Comparison of ENCODE assay signal across 14 cellular contexts in genomic region chr6:127582777-127583462, GRCh38. TPM values are rescaled to one million over a fixed set of nuclear protein-coding genes. Genes with fewer than 3 reads are reported as not detected.
A peak's percentile ranks its signal among the peaks of the same experiment; 100 is the strongest.
DNase-seq lines count a peak whose midpoint lies in the region; ATAC-seq and TF ChIP-seq lines count a peak whose summit lies in the region.
"Had no signal": no experiment of that assay in that cellular context is flagged by ENCODE, and none has a peak within 500 bp of the region (broad histone marks: within the 10 kb centered on the region; RNA-seq: fewer than 3 reads in every experiment).

No MANE protein-coding gene starts in this region.

- no peak overlapping the region for H3K27ac ChIP-seq in SK-N-SH (ENCODE audit: low read depth in 2 of 2, low read length in 1 of 2)

- no peaks in the 10 kb centered on the region for H3K36me3 Mint-ChIP-seq in activated CD4-positive, alpha-beta T cell treated with anti-CD3 and anti-CD28 coated beads for 36 hours (ENCODE audit: low read depth)
- H3K36me3 Mint-ChIP-seq: activated CD4-positive, alpha-beta memory T cell treated with anti-CD3 and anti-CD28 coated beads for 36 hours; CD4-positive, alpha-beta memory T cell had no signal

- H3K4me3 ChIP-seq in BJ (ENCODE audit: low read depth, low read length), result no peak overlapping the region
- no peak overlapping the region for H3K4me3 ChIP-seq in SK-N-SH (ENCODE audit: low read depth in 2 of 2, low read length in 1 of 2)
- H3K4me3 ChIP-seq in fibroblast of villous mesenchyme (ENCODE audit: low read depth, low read length), result no peak overlapping the region

- no peak overlapping the region for H2AFZ ChIP-seq in SK-N-SH (ENCODE audit: low read depth)

- POLR2A ChIA-PET in BJ (lab: Charles Lee) (no interaction called here), SK-N-SH (lab: Yijun Ruan, JAX) (no interaction called here)
- POLR2A ChIA-PET in activated CD4-positive, alpha-beta T cell treated with anti-CD3 and anti-CD28 coated beads for 36 hours (lab: Charles Lee), result no interaction called here

- TF ChIP-seq EP300 in SK-N-SH (IDR thresholded peaks at IDR 0.05; ENCODE audit: borderline replicate concordance in 1 of 2, low read depth in 1 of 2, low read length in 1 of 2), result no peak

- H3K4me1 ChIP-seq in SK-N-SH (ENCODE audit: control insufficient read depth in 1 of 2, insufficient read depth in 2 of 2, low read depth in 1 of 2, low read length in 1 of 2), result no peaks in the 10 kb centered on the region

- intact Hi-C loops in activated CD4-positive, alpha-beta T cell treated with anti-CD3 and anti-CD28 coated beads for 36 hours (cut with DNase I, micrococcal nuclease), result no loop called here

- peaks cover 3% of the 10 kb centered on the region for H3F3A ChIP-seq in SK-N-SH (replicated peaks; ENCODE audit: insufficient read depth)

- H3K9ac ChIP-seq in SK-N-SH, result no peak overlapping the region

- H3K4me1 Mint-ChIP-seq in activated CD4-positive, alpha-beta T cell treated with anti-CD3 and anti-CD28 coated beads for 36 hours, result no peaks in the 10 kb centered on the region

- 12% methylated on average over 4 of the region's 4 CpGs for WGBS in SK-N-SH (ENCODE audit: low lambda C conversion rate)

- H3K9me3 Mint-ChIP-seq in activated CD4-positive, alpha-beta T cell treated with anti-CD3 and anti-CD28 coated beads for 36 hours (ENCODE audit: low read depth), result no peaks in the 10 kb centered on the region
- H3K9me3 Mint-ChIP-seq: activated CD4-positive, alpha-beta memory T cell treated with anti-CD3 and anti-CD28 coated beads for 36 hours; CD4-positive, alpha-beta memory T cell had no signal

- peak; percentile 55 for ATAC-seq in HG02884 (IDR thresholded peaks at IDR 0.05; ENCODE audit: unreplicated experiment)
- ATAC-seq in activated CD4-positive, alpha-beta T cell treated with anti-CD3 and anti-CD28 coated beads for 36 hours, result no peak

- CTCF ChIA-PET in BJ (lab: Yijun Ruan, JAX), result interaction anchor here (0.6 kb wide), 1 partner anchor 142 kb away, joined by 3 read pairs; no protein-coding TSS in a partner anchor
- CTCF ChIA-PET in SK-N-SH (lab: Yijun Ruan, JAX), result no interaction called here
- CTCF ChIA-PET in activated CD4-positive, alpha-beta T cell treated with anti-CD3 and anti-CD28 coated beads for 36 hours (lab: Charles Lee), result no interaction called here

- no peaks in the 10 kb centered on the region for H4K20me1 ChIP-seq in SK-N-SH (ENCODE audit: insufficient read depth)

- H3K27ac Mint-ChIP-seq in activated CD4-positive, alpha-beta T cell treated with anti-CD3 and anti-CD28 coated beads for 36 hours, result no peak overlapping the region
- H3K27ac Mint-ChIP-seq: activated CD4-positive, alpha-beta memory T cell treated with anti-CD3 and anti-CD28 coated beads for 36 hours had no signal

- peaks cover 2% of the 10 kb centered on the region for H3K27me3 Mint-ChIP-seq in activated CD4-positive, alpha-beta T cell treated with anti-CD3 and anti-CD28 coated beads for 36 hours

- H3K9me3 ChIP-seq in SK-N-SH, result no peaks in the 10 kb centered on the region

- no peaks in the 10 kb centered on the region for H3K27me3 ChIP-seq in BJ (ENCODE audit: control insufficient read depth, insufficient read depth, low read length)
- H3K27me3 ChIP-seq in SK-N-SH (ENCODE audit: insufficient read depth), result no peaks in the 10 kb centered on the region

- no peak for TF ChIP-seq RAD21 in SK-N-SH (IDR thresholded peaks at IDR 0.05; ENCODE audit: low read length)

- no peaks in the 10 kb centered on the region for H3K9me2 ChIP-seq in SK-N-SH

- DNase-seq in BJ (ENCODE audit: low read depth), result peak; percentile 27
- DNase-seq in SK-N-SH, result no peak
- DNase-seq in fibroblast of villous mesenchyme (ENCODE audit: low read depth), result peak; percentile 57
- DNase-seq in NCI-H510A (lab: John Stamatoyannopoulos, UW), result no peak
- no peak for DNase-seq in SKM-1 treated with dmso at 0.1 percent for 144 hours (lab: John Stamatoyannopoulos, UW; ENCODE audit: unreplicated experiment)
- DNase-seq in cerebellar cortex (ENCODE audit: low spot score), result no peak
- no peak for DNase-seq in activated CD4-positive, alpha-beta T cell treated with anti-CD3 and anti-CD28 coated beads for 36 hours
- DNase-seq: activated CD4-positive, alpha-beta memory T cell treated with anti-CD3 and anti-CD28 coated beads for 36 hours; CD4-positive, alpha-beta memory T cell; MV-4-11; NCI-H526; stimulated activated CD4-positive, alpha-beta T cell treated with anti-CD3 and anti-CD28 coated beads, Interleukin-15, amount 100 ng/mL, for 24 hours; stimulated activated naive CD4-positive, alpha-beta T cell treated with Interleukin-2 at 50 U/mL for 16 hours had no signal

- H3K36me3 ChIP-seq in BJ (ENCODE audit: control insufficient read depth, insufficient read depth, low read length) (no peaks in the 10 kb centered on the region), SK-N-SH (replicated peaks in 1 of 2; ENCODE audit: control insufficient read depth in 1 of 2, insufficient read depth in 2 of 2, low read length in 1 of 2) (no peaks in the 10 kb centered on the region)

- TF ChIP-seq CTCF in BJ (IDR thresholded peaks at IDR 0.05; ENCODE audit: insufficient read depth, low read depth, low read length) (no peak), SK-N-SH (IDR thresholded peaks at IDR 0.05) (no peak), fibroblast of villous mesenchyme (IDR thresholded peaks at IDR 0.05; ENCODE audit: insufficient read depth, low read depth, low read length) (no peak)

- H3K79me2 ChIP-seq in SK-N-SH (ENCODE audit: insufficient read depth), result no peaks in the 10 kb centered on the region

- no peak overlapping the region for H3K4me3 Mint-ChIP-seq in activated CD4-positive, alpha-beta T cell treated with anti-CD3 and anti-CD28 coated beads for 36 hours
- H3K4me3 Mint-ChIP-seq: activated CD4-positive, alpha-beta memory T cell treated with anti-CD3 and anti-CD28 coated beads for 36 hours; CD4-positive, alpha-beta memory T cell had no signal

- H3K4me2 ChIP-seq in SK-N-SH, result no peak overlapping the region

TF ChIP-seq in SK-N-SH, 30 proteins besides CTCF, POLR2A, EP300 and RAD21:
- no peak for TF ChIP-seq YY1 (IDR thresholded peaks at IDR 0.05; ENCODE audit: low read depth)
- peak; percentile 92 for TF ChIP-seq FOSL2 (IDR thresholded peaks at IDR 0.05; ENCODE audit: borderline replicate concordance, low read depth)
- 0 out of 2 replicates have a peak, but pooled peaks have one; percentile 19 for TF ChIP-seq TCF12 (IDR thresholded peaks at IDR 0.05)
- TF ChIP-seq NFIC (IDR thresholded peaks at IDR 0.05; ENCODE audit: borderline replicate concordance), result no peak
- TF ChIP-seq JUND (IDR thresholded peaks at IDR 0.05), result peak; percentile 77

RNA-seq across cellular contexts. Expression of gene C6orf58, which starts 5.9 kb away (rescaled TPM):
- polyA plus RNA-seq in BJ (2011; rRNA removed) (0.06 TPM in 1 of 2 replicates, not detected in the other), SK-N-SH (2012; rRNA removed) (0.07 TPM in 1 of 2 replicates, not detected in the other)
- 0.36 TPM in 1 of 2 replicates, not detected in the other for polyA minus RNA-seq in BJ (2011; rRNA and poly(A)+ RNA removed)
- polyA plus RNA-seq in SK-N-SH (2012; cell fraction: cytosol; rRNA removed), result 0.05 TPM in 2 replicates
- 0.06 and 0.10 TPM in 2 replicates for polyA plus RNA-seq in SK-N-SH (2012; cell fraction: nucleus; rRNA removed)
- total RNA-seq in fibroblast of villous mesenchyme, result not detected in 2 replicates
- total RNA-seq in activated CD4-positive, alpha-beta T cell treated with anti-CD3 and anti-CD28 coated beads for 36 hours, result not detected
- total RNA-seq: activated CD4-positive, alpha-beta memory T cell treated with anti-CD3 and anti-CD28 coated beads for 36 hours; CD4-positive, alpha-beta memory T cell had no signal

Comparison
In these comparisons a context has a peak if more than half of its experiments do, and no peak if none do; other contexts are left out.
1. DNase-seq: peak in BJ (single experiment) and fibroblast of villous mesenchyme (single experiment); none in SK-N-SH (single experiment), NCI-H510A (single experiment), SKM-1 treated with dmso at 0.1 percent for 144 hours (single experiment), cerebellar cortex (single experiment) and activated CD4-positive, alpha-beta T cell treated with anti-CD3 and anti-CD28 coated beads for 36 hours (single experiment).